In genomic region chr9:33818167-33818831, GRCh38 we compare ENCODE assay signal across 8 cellular contexts. TPM values are rescaled to one million over a fixed set of nuclear protein-coding genes. Genes with fewer than 3 reads are reported as not detected.
A peak's percentile ranks its signal among the peaks of the same experiment; 100 is the strongest.
DNase-seq lines count a peak whose midpoint lies in the region; ATAC-seq and TF ChIP-seq lines count a peak whose summit lies in the region.

No MANE protein-coding gene starts in this region.

- DNase-seq in Daoy (ENCODE audit: low read depth) (peak; percentile 16), ascending aorta (ENCODE audit: low spot score in 2 of 2) (no peak), immature natural killer cell (peak in 2 of 3 donors; percentile 51 to 52), NCI-H524 treated with DMSO at 0.1 percent for 48 hours (lab: John Stamatoyannopoulos, UW) (no peak)
- DNase-seq in stimulated activated CD8-positive, alpha-beta memory T cell treated with anti-CD3 and anti-CD28 coated beads, Interleukin-4, amount 100 ng/mL, for 48 hours: peak; percentile 24

- peak overlapping the region; percentile 99 to 100 for H3K27ac ChIP-seq in ascending aorta

- TF ChIP-seq CTCF in ascending aorta (IDR thresholded peaks at IDR 0.05): no peak

- peak overlapping the region; percentile 85 to 95 for H3K4me3 ChIP-seq in ascending aorta

- H3K36me3 ChIP-seq in ascending aorta: no peaks in the 10 kb centered on the region

- H3K27me3 ChIP-seq in ascending aorta: no peaks in the 10 kb centered on the region

- no peaks in the 10 kb centered on the region for H3K9me3 ChIP-seq in ascending aorta

- H3K9me3 Mint-ChIP-seq in IgD-negative memory B cell: no peaks in the 10 kb centered on the region
- no peaks in the 10 kb centered on the region for H3K9me3 Mint-ChIP-seq in immature natural killer cell

- H3K36me3 Mint-ChIP-seq in IgD-negative memory B cell (no peaks in the 10 kb centered on the region), immature natural killer cell (no peaks in the 10 kb centered on the region)

- H3K4me3 Mint-ChIP-seq in IgD-negative memory B cell (peak overlapping the region; percentile 90 to 94 (median 93)), immature natural killer cell (peak overlapping the region; percentile 94 to 99 (median 97))

- peaks cover 1% of the 10 kb centered on the region for H3K27me3 Mint-ChIP-seq in IgD-negative memory B cell
- peaks cover 14 to 21% (median 16%) of the 10 kb centered on the region in 3 donors for H3K27me3 Mint-ChIP-seq in immature natural killer cell (ENCODE audit: low read depth in 3 of 3)

- H3K4me1 Mint-ChIP-seq in IgD-negative memory B cell (peaks cover 40 to 50% (median 48%) of the 10 kb centered on the region in 3 donors), immature natural killer cell (peaks cover 58 to 61% of the 10 kb centered on the region in 2 donors)

- H3K27ac Mint-ChIP-seq in IgD-negative memory B cell (peak overlapping the region; percentile 88 to 97 (median 93)), immature natural killer cell (peak overlapping the region; percentile 95 to 99 (median 98))

- peaks cover 0 to 28% of the 10 kb centered on the region in 2 donors for H3K4me1 ChIP-seq in ascending aorta

- intact Hi-C loops in ascending aorta (cut with DNase I): loop anchor here (5.0 to 10.0 kb wide), 6 partner anchors 104 to 1177 kb away; partner anchors contain the start of genes NFX1, UBAP1 and UBAP2

- ATAC-seq in GM21576 (IDR thresholded peaks at IDR 0.05; ENCODE audit: unreplicated experiment) (no peak), GM21447 (IDR thresholded peaks at IDR 0.05; ENCODE audit: unreplicated experiment) (no peak)

RNA-seq across cellular contexts. Expression of gene UBE2R2, which starts 1.3 kb away (rescaled TPM):
- total RNA-seq in Daoy (2014; rRNA removed; shearing (Covaris generic)): 15.1 and 16.1 TPM in 2 replicates
- 22.6 TPM for polyA plus RNA-seq in IgD-negative memory B cell
- total RNA-seq in ascending aorta: 7.2 TPM
- 10 to 100 TPM; 13.9 to 21.9 (median 18.0) TPM for polyA plus RNA-seq in immature natural killer cell

RNA-seq across cellular contexts. Expression of gene PRSS3, which starts 22.9 kb away (rescaled TPM):
- 13.5 and 15.2 TPM in 2 replicates for total RNA-seq in Daoy (2014; rRNA removed; shearing (Covaris generic))
- not detected for polyA plus RNA-seq in IgD-negative memory B cell
- not detected for total RNA-seq in ascending aorta
- 1 to 10 TPM in 1 of 3 donors, not detected in 2; 1.6 TPM for polyA plus RNA-seq in immature natural killer cell

Comparison
In these comparisons a context has a peak if more than half of its experiments do, and no peak if none do; other contexts are left out.
1. DNase-seq: peak in Daoy (single experiment), immature natural killer cell (2 of 3) and stimulated activated CD8-positive, alpha-beta memory T cell treated with anti-CD3 and anti-CD28 coated beads, Interleukin-4, amount 100 ng/mL, for 48 hours (single experiment); none in ascending aorta (0 of 2) and NCI-H524 treated with DMSO at 0.1 percent for 48 hours (single experiment).
2. RNA of gene PRSS3, which starts 22.9 kb away (total RNA-seq): 13.5 to 15.2 TPM in Daoy; not detected in ascending aorta (single experiment); every median in the first group is over 10 times any median in the second.